Comparison of ENCODE assay signal across 16 cellular contexts in the genomic region with DNA sequence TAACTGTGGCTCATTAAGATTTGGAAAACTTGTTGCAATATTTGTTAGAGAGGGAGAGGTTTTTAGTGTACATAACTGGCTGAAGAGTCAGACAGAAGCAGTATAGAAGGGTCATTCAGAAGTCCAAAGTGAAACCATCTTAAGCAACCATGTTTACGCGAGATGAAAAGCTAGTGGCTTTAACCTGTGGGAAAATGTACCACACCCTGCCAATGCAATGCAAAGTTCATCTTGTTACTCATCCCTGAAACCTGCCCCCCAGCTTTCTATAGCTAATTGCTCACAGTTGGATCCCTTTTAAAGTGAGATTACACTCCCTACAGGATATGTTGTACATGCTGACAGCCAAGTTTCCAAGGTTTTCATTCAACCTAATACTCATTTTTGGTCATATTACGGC.
A peak's percentile ranks its signal among the peaks of the same experiment; 100 is the strongest.
DNase-seq lines count a peak whose midpoint lies in the region; ATAC-seq, FAIRE-seq and TF ChIP-seq lines count a peak whose summit lies in the region.
"Had no signal": no experiment of that assay in that cellular context is flagged by ENCODE, and none has a peak within 500 bp of the region (broad histone marks: within the 10 kb centered on the region; RNA-seq: fewer than 3 reads in every experiment).

No MANE protein-coding gene starts in this region.

- H3K36me3 ChIP-seq in colonic mucosa (no peaks in the 10 kb centered on the region), mucosa of descending colon (ENCODE audit: low read depth) (no peaks in the 10 kb centered on the region)
- H3K36me3 ChIP-seq: esophagus muscularis mucosa, MG63, neural progenitor cell had no signal

- DNase-seq in G401 (ENCODE audit: low spot score) (peak; percentile 5), NCI-H2227 (lab: John Stamatoyannopoulos, UW; ENCODE audit: unreplicated experiment) (peak; percentile 12), colonic mucosa (peak; percentile 52), mucosa of descending colon (peak in 1 of 3 donors; percentile 59), HTR-8/SVneo (ENCODE audit: insufficient read length, low spot score) (no peak), NCI-H2029 treated with DMSO at 0.1 percent for 48 hours (lab: John Stamatoyannopoulos, UW) (no peak)
- DNase-seq: activated B cell treated with CpG ODN at 0.5 μM for 24 hours; activated T-cell treated with anti-CD3 and anti-CD28 coated beads, Interleukin-2, amount 50 U/mL, for 48 hours; CD4-positive, alpha-beta T cell; kidney glomerular epithelial cell; MG63; NCI-H526 had no signal

- H3K4me3 ChIP-seq in colonic mucosa (no peak overlapping the region), mucosa of descending colon (no peak overlapping the region)
- H3K4me3 ChIP-seq: esophagus muscularis mucosa, MG63, neural progenitor cell had no signal

- no peak overlapping the region for H3K9ac ChIP-seq in colonic mucosa (ENCODE audit: low read depth in 2 of 2, low read length in 2 of 2)
- H3K9ac ChIP-seq: neural progenitor cell had no signal

- intact Hi-C loops in colonic mucosa (cut with DNase I): no loop called here
- intact Hi-C loops in mucosa of descending colon (cut with DNase I, micrococcal nuclease): no loop called here

- no peaks in the 10 kb centered on the region for H3K27me3 ChIP-seq in colonic mucosa
- H3K27me3 ChIP-seq: esophagus muscularis mucosa, MG63 had no signal

- H3K27ac ChIP-seq in colonic mucosa: no peak overlapping the region
- H3K27ac ChIP-seq: esophagus muscularis mucosa, neural progenitor cell had no signal

- TF ChIP-seq CTCF in colonic mucosa (IDR thresholded peaks at IDR 0.05): no peak
- TF ChIP-seq CTCF in mucosa of descending colon (IDR thresholded peaks at IDR 0.05): no peak

- ATAC-seq in mucosa of descending colon: peak; percentile 88
- ATAC-seq in GM18498 (IDR thresholded peaks at IDR 0.05; ENCODE audit: unreplicated experiment): no peak
- no peak for ATAC-seq in HG02981 (IDR thresholded peaks at IDR 0.05; ENCODE audit: unreplicated experiment)

- H3K4me1 ChIP-seq in colonic mucosa (no peaks in the 10 kb centered on the region), mucosa of descending colon (ENCODE audit: low read depth) (peaks cover 5% of the 10 kb centered on the region)

- no peak for FAIRE-seq in HTR-8/SVneo (lab: Jason Lieb, UNC)

- in situ Hi-C loops in G401 (cut with HindIII; ENCODE audit: low sequenced_read_pairs): no loop called here

- H3K9me3 ChIP-seq in colonic mucosa (no peaks in the 10 kb centered on the region), mucosa of descending colon (no peaks in the 10 kb centered on the region)
- H3K9me3 ChIP-seq: esophagus muscularis mucosa, MG63 had no signal

Comparison
In these comparisons a context has a peak if more than half of its experiments do, and no peak if none do; other contexts are left out.
1. DNase-seq: peak in G401 (single experiment), NCI-H2227 (single experiment) and colonic mucosa (single experiment); none in HTR-8/SVneo (single experiment) and NCI-H2029 treated with DMSO at 0.1 percent for 48 hours (single experiment).